In the genomic region with DNA sequence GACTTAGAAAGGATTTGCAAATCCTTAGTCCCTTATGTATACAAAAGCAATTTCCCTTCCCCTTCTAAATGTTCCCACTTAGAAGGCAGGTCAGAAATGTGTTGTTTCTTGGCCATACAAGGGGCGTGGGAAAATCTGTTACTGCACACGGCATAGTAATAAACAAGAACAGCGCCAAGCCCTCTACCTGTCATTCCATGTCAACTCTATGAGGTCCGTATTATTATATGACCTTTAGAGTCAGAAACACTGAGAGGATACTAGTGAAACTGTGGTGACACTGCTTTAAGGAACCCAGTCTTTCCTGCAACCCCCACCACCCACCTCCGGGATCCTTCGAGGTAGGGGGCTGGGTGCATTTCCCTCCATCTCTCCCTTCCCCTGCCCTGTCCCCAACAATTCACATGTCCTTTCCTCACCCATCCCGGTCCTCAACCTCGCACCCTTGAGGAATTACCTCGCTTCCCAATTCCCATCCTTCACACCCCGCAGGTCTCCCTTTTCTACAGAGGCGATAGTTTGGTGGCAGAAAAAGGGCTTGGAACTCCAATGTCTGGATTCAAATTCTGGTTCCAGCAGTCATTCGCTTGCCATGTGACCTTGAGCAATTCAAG, we compare ENCODE assay signal across 8 cellular contexts. TPM values are rescaled to one million over a fixed set of nuclear protein-coding genes. Genes with fewer than 3 reads are reported as not detected.
DNase-seq lines count a peak whose midpoint lies in the region; ATAC-seq and TF ChIP-seq lines count a peak whose summit lies in the region.

No MANE protein-coding gene starts in this region.

- peak overlapping the region; percentile 70 for H3K27ac ChIP-seq in AG04450 (ENCODE audit: low read depth, low read length)
- H3K27ac ChIP-seq in caudate nucleus (ENCODE audit: low read depth, low read length) = peak overlapping the region; percentile 86
- H3K27ac ChIP-seq in muscle layer of duodenum (ENCODE audit: low read length) = peak overlapping the region; percentile 89

- H3K9me3 ChIP-seq in AG04450 (ENCODE audit: control insufficient read depth, insufficient read depth, low read length) (no peaks in the 10 kb centered on the region), muscle layer of duodenum (ENCODE audit: control insufficient read depth in 1 of 2, low read length in 2 of 2) (no peaks in the 10 kb centered on the region)

- peaks cover 11 to 23% of the 10 kb centered on the region in 2 donors for H3K4me1 ChIP-seq in muscle layer of duodenum (ENCODE audit: control insufficient read depth in 1 of 2, insufficient read depth in 2 of 2, low read length in 2 of 2)

- no peak for TF ChIP-seq CTCF in AG04450 (IDR thresholded peaks at IDR 0.05; ENCODE audit: low read depth, low read length)

- CTCF ChIA-PET in AG04450 (lab: Charles Lee) = no interaction called here

- DNase-seq in AG04450 (ENCODE audit: low read depth, low spot score) (no peak), KBM-7 (peak; percentile 7), caudate nucleus (lab: John Stamatoyannopoulos, UW) (peak in 2 of 61 donors; percentile 24 to 61), NCI-H748 (lab: John Stamatoyannopoulos, UW; ENCODE audit: unreplicated experiment) (no peak), activated gamma-delta T cell treated with Interleukin-2 at 50 U/mL for 16 hours (no peak)

- peaks cover 7 to 10% of the 10 kb centered on the region in 2 donors for H3K36me3 ChIP-seq in muscle layer of duodenum (ENCODE audit: control insufficient read depth in 1 of 2, insufficient read depth in 2 of 2, low read length in 2 of 2)

- POLR2A ChIA-PET in AG04450 (lab: Yijun Ruan, JAX) = no interaction called here

- in situ Hi-C loops in KBM-7 (cut with MboI; ENCODE audit: low pct_unique_long_range_greater_than_20kb, low sequenced_read_pairs) = no loop called here

- H3K27me3 ChIP-seq in AG04450 (ENCODE audit: control insufficient read depth, insufficient read depth, low read length) = peaks cover 5% of the 10 kb centered on the region
- H3K27me3 ChIP-seq in muscle layer of duodenum (ENCODE audit: low read depth, low read length) = no peaks in the 10 kb centered on the region

- ATAC-seq in GM21423 (IDR thresholded peaks at IDR 0.05; ENCODE audit: unreplicated experiment) (no peak), GM18867 (IDR thresholded peaks at IDR 0.05; ENCODE audit: unreplicated experiment) (no peak)

- H3K4me3 ChIP-seq in AG04450 (ENCODE audit: low read depth, low read length) (peak overlapping the region; percentile 100), muscle layer of duodenum (ENCODE audit: low read depth in 1 of 2, low read length in 2 of 2) (peak overlapping the region; percentile 95)

RNA-seq across cellular contexts. Expression of a gene that starts 0.7 kb away (rescaled TPM):
- polyA plus RNA-seq in AG04450 (2011; rRNA removed) = 206 and 232 TPM in 2 replicates
- polyA minus RNA-seq in AG04450 (2011; rRNA and poly(A)+ RNA removed) = 56.3 and 102 TPM in 2 replicates

RNA-seq across cellular contexts. Expression of a gene that starts 41.5 kb away (rescaled TPM):
- polyA plus RNA-seq in AG04450 (2011; rRNA removed) = 5.6 and 8.8 TPM in 2 replicates
- 15.3 and 20.8 TPM in 2 replicates for polyA minus RNA-seq in AG04450 (2011; rRNA and poly(A)+ RNA removed)
